Comparison of ENCODE assay signal across 16 cellular contexts in genomic region chr12:92905258-92905810, GRCh38. TPM values are rescaled to one million over a fixed set of nuclear protein-coding genes. Genes with fewer than 3 reads are reported as not detected.
DNase-seq lines count a peak whose midpoint lies in the region; ATAC-seq and TF ChIP-seq lines count a peak whose summit lies in the region.
"Had no signal": no experiment of that assay in that cellular context is flagged by ENCODE, and none has a peak within 500 bp of the region (broad histone marks: within the 10 kb centered on the region; RNA-seq: fewer than 3 reads in every experiment).

No MANE protein-coding gene starts in this region.

- peaks cover 40% of the 10 kb centered on the region for H3K4me1 Mint-ChIP-seq in activated T-cell treated with anti-CD3 and anti-CD28 coated beads, Interleukin-2, amount 50 U/mL, for 24 hours (ENCODE audit: low read depth)
- H3K4me1 Mint-ChIP-seq in CD4-positive, CD25-positive, alpha-beta regulatory T cell: peaks cover 5 to 44% (median 27%) of the 10 kb centered on the region in 4 donors
- peaks cover 20 to 78% (median 42%) of the 10 kb centered on the region in 7 donors for H3K4me1 Mint-ChIP-seq in naive thymus-derived CD4-positive, alpha-beta T cell

- H3K9ac ChIP-seq in DND-41 (ENCODE audit: low read depth, low read length): no peak overlapping the region

- peak overlapping the region; percentile 22 for H3K4me3 ChIP-seq in CD4-positive, CD25-positive, alpha-beta regulatory T cell (ENCODE audit: low read depth, low read length)
- H3K4me3 ChIP-seq in DND-41 (ENCODE audit: low read depth in 1 of 2, low read length in 2 of 2): no peak overlapping the region
- H3K4me3 ChIP-seq in naive thymus-derived CD4-positive, alpha-beta T cell (ENCODE audit: low read length): peak overlapping the region; percentile 61
- H3K4me3 ChIP-seq: A549, K562 had no signal

- H3K4me3 Mint-ChIP-seq in activated T-cell treated with anti-CD3 and anti-CD28 coated beads, Interleukin-2, amount 50 U/mL, for 24 hours: peak overlapping the region; percentile 43
- peak overlapping the region; percentile 29 to 85 (median 58) for H3K4me3 Mint-ChIP-seq in CD4-positive, CD25-positive, alpha-beta regulatory T cell
- H3K4me3 Mint-ChIP-seq in naive thymus-derived CD4-positive, alpha-beta T cell: peak overlapping the region in 9 of 10 donors; percentile 76 to 92 (median 83)

- peaks cover 12% of the 10 kb centered on the region for H3K4me1 ChIP-seq in CD4-positive, CD25-positive, alpha-beta regulatory T cell (ENCODE audit: control insufficient read depth, insufficient read depth, low read length, poor library complexity, severe bottlenecking)
- peaks cover 43% of the 10 kb centered on the region for H3K4me1 ChIP-seq in DND-41 (ENCODE audit: insufficient read depth, low read length)
- peaks cover 6 to 11% of the 10 kb centered on the region in 2 donors for H3K4me1 ChIP-seq in naive thymus-derived CD4-positive, alpha-beta T cell (ENCODE audit: control insufficient read depth in 2 of 2, insufficient read depth in 2 of 2, low read length in 2 of 2)

- peaks cover 13% of the 10 kb centered on the region for H3K36me3 Mint-ChIP-seq in activated T-cell treated with anti-CD3 and anti-CD28 coated beads, Interleukin-2, amount 50 U/mL, for 24 hours (ENCODE audit: low read depth)
- H3K36me3 Mint-ChIP-seq in CD4-positive, CD25-positive, alpha-beta regulatory T cell: no peaks in the 10 kb centered on the region
- peaks cover 0 to 15% (median 0%) of the 10 kb centered on the region in 5 donors for H3K36me3 Mint-ChIP-seq in naive thymus-derived CD4-positive, alpha-beta T cell

- H4K20me1 ChIP-seq in DND-41 (ENCODE audit: insufficient read depth, low read length): peaks cover 11% of the 10 kb centered on the region; the same call in 1 of the 2 replicates

- TF ChIP-seq CTCF in DND-41 (IDR thresholded peaks at IDR 0.05; ENCODE audit: borderline replicate concordance, extremely low read depth, low read length, poor library complexity, severe bottlenecking): no peak

- POLR2A ChIA-PET in naive thymus-derived CD4-positive, alpha-beta T cell (lab: Charles Lee): interaction anchor here (0.6 to 10.9 kb wide), 3 partner anchors 23 to 100 kb away, joined by 3 to 127 read pairs (median 3); partner anchors contain the start of gene EEA1

- H3K79me2 ChIP-seq in DND-41 (ENCODE audit: insufficient read depth, low read length): peaks cover 89% of the 10 kb centered on the region

- H3K27me3 ChIP-seq in CD4-positive, CD25-positive, alpha-beta regulatory T cell (ENCODE audit: control insufficient read depth, insufficient read depth, low read length): no peaks in the 10 kb centered on the region
- H3K27me3 ChIP-seq in DND-41 (ENCODE audit: insufficient read depth, low read length, poor library complexity): no peaks in the 10 kb centered on the region
- H3K27me3 ChIP-seq in naive thymus-derived CD4-positive, alpha-beta T cell (ENCODE audit: control insufficient read depth in 2 of 2, insufficient read depth in 2 of 2, low read length in 2 of 2): no peaks in the 10 kb centered on the region

- H3K27ac ChIP-seq in CD4-positive, CD25-positive, alpha-beta regulatory T cell (ENCODE audit: insufficient read depth, low read length, poor library complexity, severe bottlenecking): no peak overlapping the region
- H3K27ac ChIP-seq in DND-41 (ENCODE audit: low read length): 0 out of 2 replicates have a peak overlapping the region, but pooled peaks have one; percentile 42
- H3K27ac ChIP-seq in naive thymus-derived CD4-positive, alpha-beta T cell (ENCODE audit: low read depth, low read length): peak overlapping the region; percentile 64

- CTCF ChIA-PET in naive thymus-derived CD4-positive, alpha-beta T cell (lab: Charles Lee): interaction anchor here (0.7 to 6.5 kb wide), 4 partner anchors 21 to 515 kb away, joined by 3 to 52 read pairs (median 3); partner anchors contain the start of gene EEA1

- DNase-seq in activated T-cell treated with anti-CD3 and anti-CD28 coated beads, Interleukin-2, amount 50 U/mL, for 24 hours: no peak
- no peak for DNase-seq in activated T-cell treated with anti-CD3 and anti-CD28 coated beads, Interleukin-2, amount 50 U/mL, for 1 hour
- DNase-seq in CD4-positive, CD25-positive, alpha-beta regulatory T cell: peak in 1 of 3 donors; percentile 24
- DNase-seq in DND-41 (no peak), NCI-H1417 (lab: John Stamatoyannopoulos, UW) (no peak)
- peak in 6 of 9 donors; percentile 26 to 50 (median 42) for DNase-seq in naive thymus-derived CD4-positive, alpha-beta T cell
- DNase-seq: DMS79, NCI-H1092 treated with DMSO at 0.1 percent for 48 hours, NCI-H2081 treated with DMSO at 0.1 percent for 48 hours, NCI-H2227 treated with DMSO at 0.1 percent for 48 hours, NCI-H510A treated with DMSO at 0.1 percent for 48 hours, NCI-H82, SHP77 had no signal

- no peaks in the 10 kb centered on the region for H3K9me3 Mint-ChIP-seq in activated T-cell treated with anti-CD3 and anti-CD28 coated beads, Interleukin-2, amount 50 U/mL, for 24 hours
- H3K9me3 Mint-ChIP-seq in CD4-positive, CD25-positive, alpha-beta regulatory T cell: no peaks in the 10 kb centered on the region
- peaks cover 0 to 15% (median 0%) of the 10 kb centered on the region in 11 donors for H3K9me3 Mint-ChIP-seq in naive thymus-derived CD4-positive, alpha-beta T cell

- H3K9me3 ChIP-seq in CD4-positive, CD25-positive, alpha-beta regulatory T cell (ENCODE audit: control insufficient read depth in 2 of 2, low read length in 2 of 2): no peaks in the 10 kb centered on the region
- peaks cover 4% of the 10 kb centered on the region for H3K9me3 ChIP-seq in DND-41 (ENCODE audit: insufficient read depth, low read length, severe bottlenecking)
- no peaks in the 10 kb centered on the region for H3K9me3 ChIP-seq in naive thymus-derived CD4-positive, alpha-beta T cell (ENCODE audit: control insufficient read depth in 2 of 3, low read length in 3 of 3)

- H3K4me2 ChIP-seq in DND-41 (ENCODE audit: insufficient read depth, low read length): no peak overlapping the region
- H3K4me2 ChIP-seq: A549 had no signal

- no peaks in the 10 kb centered on the region for H3K27me3 Mint-ChIP-seq in activated T-cell treated with anti-CD3 and anti-CD28 coated beads, Interleukin-2, amount 50 U/mL, for 24 hours
- no peaks in the 10 kb centered on the region for H3K27me3 Mint-ChIP-seq in CD4-positive, CD25-positive, alpha-beta regulatory T cell
- H3K27me3 Mint-ChIP-seq in naive thymus-derived CD4-positive, alpha-beta T cell: no peaks in the 10 kb centered on the region

- peak; percentile 56 to 69 for ATAC-seq in CD4-positive, CD25-positive, alpha-beta regulatory T cell (ENCODE audit: low read depth in 2 of 2)
- ATAC-seq in DND-41 (ENCODE audit: insufficient read depth, low read depth): no peak
- no peak for ATAC-seq in naive thymus-derived CD4-positive, alpha-beta T cell
- no peak for ATAC-seq in HG02884 (IDR thresholded peaks at IDR 0.05; ENCODE audit: unreplicated experiment)
- ATAC-seq: A549, K562 had no signal

- H3K27ac Mint-ChIP-seq in activated T-cell treated with anti-CD3 and anti-CD28 coated beads, Interleukin-2, amount 50 U/mL, for 24 hours: peak overlapping the region; percentile 57
- peak overlapping the region; percentile 57 to 83 (median 75) for H3K27ac Mint-ChIP-seq in CD4-positive, CD25-positive, alpha-beta regulatory T cell
- H3K27ac Mint-ChIP-seq in naive thymus-derived CD4-positive, alpha-beta T cell: peak overlapping the region in 8 of 9 donors; percentile 69 to 92 (median 86)

- no peaks in the 10 kb centered on the region for H3K36me3 ChIP-seq in CD4-positive, CD25-positive, alpha-beta regulatory T cell (ENCODE audit: control insufficient read depth, insufficient read depth, low read length)
- no peaks in the 10 kb centered on the region for H3K36me3 ChIP-seq in DND-41 (ENCODE audit: insufficient read depth, low read length)
- H3K36me3 ChIP-seq in naive thymus-derived CD4-positive, alpha-beta T cell (ENCODE audit: control insufficient read depth in 2 of 3, insufficient read depth in 3 of 3, low read length in 3 of 3): no peaks in the 10 kb centered on the region

- no peak overlapping the region for H2AFZ ChIP-seq in DND-41 (ENCODE audit: low read depth, low read length)

- intact Hi-C loops in naive thymus-derived CD4-positive, alpha-beta T cell (cut with micrococcal nuclease): no loop called here

RNA-seq across cellular contexts. Expression of gene EEA1, which starts 23.8 kb away (rescaled TPM):
- 11.8 TPM for total RNA-seq in CD4-positive, CD25-positive, alpha-beta regulatory T cell
- 1 to 10 TPM; 5.8 to 9.0 (median 6.6) TPM for polyA plus RNA-seq in CD4-positive, CD25-positive, alpha-beta regulatory T cell
- 10 to 100 TPM; 20.9 to 28.3 (median 27.9) TPM for total RNA-seq in naive thymus-derived CD4-positive, alpha-beta T cell
- polyA plus RNA-seq in naive thymus-derived CD4-positive, alpha-beta T cell: 10 to 100 TPM; 21.5 to 22.2 TPM

Comparison
In these comparisons a context has a peak if more than half of its experiments do, and no peak if none do; other contexts are left out.
1. DNase-seq: peak in naive thymus-derived CD4-positive, alpha-beta T cell (6 of 9); none in activated T-cell treated with anti-CD3 and anti-CD28 coated beads, Interleukin-2, amount 50 U/mL, for 24 hours (single experiment), activated T-cell treated with anti-CD3 and anti-CD28 coated beads, Interleukin-2, amount 50 U/mL, for 1 hour (single experiment), DND-41 (single experiment) and NCI-H1417 (0 of 3).
2. ATAC-seq: peak in CD4-positive, CD25-positive, alpha-beta regulatory T cell (2 of 2); none in DND-41 (single experiment), naive thymus-derived CD4-positive, alpha-beta T cell (single experiment) and HG02884 (single experiment).
3. H3K4me3 ChIP-seq: peak in CD4-positive, CD25-positive, alpha-beta regulatory T cell (single experiment) and naive thymus-derived CD4-positive, alpha-beta T cell (single experiment); none in DND-41 (0 of 2).
4. Peak in every context shown above with its lines, with median percentiles within 50 percentile points of each other: H3K27ac Mint-ChIP-seq and H3K4me3 Mint-ChIP-seq.